In the genomic region with DNA sequence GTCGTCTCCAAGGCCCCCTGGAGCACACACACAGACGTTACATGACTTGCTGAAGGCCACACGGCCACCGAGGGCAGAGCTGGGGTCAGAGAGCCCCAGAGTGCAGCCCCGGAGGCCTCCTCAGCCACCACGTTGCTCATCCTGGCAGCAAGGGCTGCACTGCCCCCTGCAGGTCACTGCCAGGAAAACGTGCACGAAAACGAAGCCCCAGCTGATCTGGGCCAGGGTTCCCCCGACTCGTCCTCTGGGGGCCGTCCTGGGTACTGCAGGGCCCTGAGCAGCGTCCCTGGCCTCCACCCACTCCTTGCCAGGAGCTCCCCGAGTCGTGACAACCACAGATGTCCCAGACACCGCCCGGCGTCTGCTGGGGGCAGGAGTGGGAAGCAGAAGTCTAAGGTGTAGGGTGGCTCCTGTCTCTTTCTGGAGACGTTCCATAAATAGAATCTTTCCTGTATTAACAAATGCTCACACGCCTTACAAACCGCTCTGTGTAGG, we compare ENCODE assay signal across 9 cellular contexts. TPM values are rescaled to one million over a fixed set of nuclear protein-coding genes. Genes with fewer than 3 reads are reported as not detected.
DNase-seq lines count a peak whose midpoint lies in the region; ATAC-seq and TF ChIP-seq lines count a peak whose summit lies in the region.
"Had no signal": no experiment of that assay in that cellular context is flagged by ENCODE, and none has a peak within 500 bp of the region (broad histone marks: within the 10 kb centered on the region; RNA-seq: fewer than 3 reads in every experiment).

No MANE protein-coding gene starts in this region.

- BruUV-seq in HCT116 (replicated peaks; lab: Mats Ljungman, UMichigan): no TSS peak

- peaks cover 0 to 10% of the 10 kb centered on the region in 2 experiments; a peak in 1 of 4 replicates for H3K36me3 ChIP-seq in HCT116 (ENCODE audit: control insufficient read depth in 1 of 2, insufficient read depth in 2 of 2, low read length in 2 of 2)

- H2AFZ ChIP-seq in HCT116 (ENCODE audit: low read depth, low read length, poor library complexity, severe bottlenecking): no peak overlapping the region

- peaks cover 24 to 48% of the 10 kb centered on the region in 2 experiments for H3K4me1 ChIP-seq in HCT116 (ENCODE audit: control insufficient read depth in 1 of 2, insufficient read depth in 2 of 2, low read length in 2 of 2)

- ATAC-seq in HCT116 (peak; percentile 56), activated B cell treated with CpG ODN at 0.5 μM for 24 hours (ENCODE audit: low read depth) (peak; percentile 48)

- no peaks in the 10 kb centered on the region for H4K20me1 ChIP-seq in HCT116 (ENCODE audit: insufficient read depth)

- POLR2A ChIA-PET in HCT116 (lab: Charles Lee) (interaction anchor here (0.8 to 1.6 kb wide), 5 partner anchors 11 to 46 kb away, joined by 3 to 10 read pairs (median 3); no protein-coding TSS in a partner anchor), activated B cell treated with CpG ODN at 0.5 μM for 24 hours (lab: Charles Lee) (interaction anchor here (0.7 to 2.3 kb wide), 7 partner anchors 8 to 22 kb away, joined by 3 to 23 read pairs (median 3); a partner anchor contains a TSS)

- TF ChIP-seq POLR2A in HCT116 (IDR thresholded peaks at IDR 0.05; ENCODE audit: borderline replicate concordance, extremely low read depth, insufficient read depth, insufficient read length): no peak

- no peaks in the 10 kb centered on the region for H3K27me3 ChIP-seq in HCT116 (ENCODE audit: insufficient read depth, low read length)

- H3K27me3 Mint-ChIP-seq in activated B cell treated with CpG ODN at 0.5 μM for 24 hours: no peaks in the 10 kb centered on the region

- CTCF ChIA-PET in HCT116 (lab: Charles Lee) (interaction anchor here (0.6 to 2.6 kb wide), 23 partner anchors 11 to 394 kb away, joined by 3 to 28 read pairs (median 4); a partner anchor contains a TSS), activated B cell treated with CpG ODN at 0.5 μM for 24 hours (lab: Charles Lee) (interaction anchor here (1.0 to 2.2 kb wide), 8 partner anchors 11 to 232 kb away, joined by 3 to 11 read pairs (median 6); a partner anchor contains a TSS)

- intact Hi-C loops in HCT116 (cut with micrococcal nuclease) (no loop called here), activated B cell treated with CpG ODN at 0.5 μM for 24 hours (cut with micrococcal nuclease) (loop anchor here (5.0 kb wide), 1 partner anchor 122 kb away; a partner anchor contains a TSS)

- peak; percentile 76 for TF ChIP-seq RAD21 in HCT116 (IDR thresholded peaks at IDR 0.05; ENCODE audit: low read depth)

- H3K79me2 ChIP-seq in HCT116 (ENCODE audit: insufficient read depth, low read length): peaks cover 11% of the 10 kb centered on the region; the same call in 1 of the 2 replicates

- peak overlapping the region; percentile 84 for H3K27ac Mint-ChIP-seq in activated B cell treated with CpG ODN at 0.5 μM for 24 hours

- no peaks in the 10 kb centered on the region for H3K9me3 Mint-ChIP-seq in activated B cell treated with CpG ODN at 0.5 μM for 24 hours

- TF ChIP-seq CTCF in HCT116 (IDR thresholded peaks at IDR 0.05 in 2 of 3, conservative IDR thresholded peaks at IDR 0.05 in 1 of 3; ENCODE audit: borderline replicate concordance in 1 of 3, insufficient read depth in 1 of 3, low read depth in 2 of 3, low read length in 2 of 3): peak; percentile 98 to 99 (median 99)
- peak; percentile 99 for TF ChIP-seq CTCF in activated B cell treated with CpG ODN at 0.5 μM for 24 hours (IDR thresholded peaks at IDR 0.05)
- peak; percentile 99 for TF ChIP-seq CTCF in cardiac fibroblast (IDR thresholded peaks at IDR 0.05; ENCODE audit: low read depth, low read length)

- H3K4me3 ChIP-seq in HCT116 (replicated peaks in 1 of 2; ENCODE audit: low read depth in 1 of 2, low read length in 2 of 2): peak overlapping the region; percentile 34 to 49
- H3K4me3 ChIP-seq in cardiac fibroblast (replicated peaks in 1 of 2; ENCODE audit: low read depth in 2 of 2, low read length in 2 of 2): no peak overlapping the region

- peaks cover 12% of the 10 kb centered on the region for H3K36me3 Mint-ChIP-seq in activated B cell treated with CpG ODN at 0.5 μM for 24 hours (ENCODE audit: low read depth)

- H3K4me3 Mint-ChIP-seq in activated B cell treated with CpG ODN at 0.5 μM for 24 hours: peak overlapping the region; percentile 74

- peak overlapping the region; percentile 42 for H3K9ac ChIP-seq in HCT116 (ENCODE audit: low read length)

- H3K27ac ChIP-seq in HCT116 (ENCODE audit: low read depth, low read length): peak overlapping the region; percentile 79

- H3K4me2 ChIP-seq in HCT116 (ENCODE audit: low read length): peak overlapping the region; percentile 78

- DNase-seq in CMK (ENCODE audit: low read depth) (peak; percentile 89), HCT116 (ENCODE audit: low read depth, low spot score) (peak; percentile 80), NCI-H2196 (lab: John Stamatoyannopoulos, UW; ENCODE audit: unreplicated experiment) (peak; percentile 91), activated B cell treated with CpG ODN at 0.5 μM for 24 hours (peak; percentile 83), cardiac fibroblast (ENCODE audit: low read depth in 2 of 2) (peak; percentile 89 to 90), iris pigment epithelial cell (ENCODE audit: low read depth) (peak; percentile 86), cortex of kidney (lab: John Stamatoyannopoulos, UW) (no peak)
- peak; percentile 91 for DNase-seq in stimulated activated CD4-positive, alpha-beta T cell treated with anti-CD3 and anti-CD28 coated beads, Interleukin-12 subunit alpha, Interleukin-12 subunit beta, amount 100 ng/mL, for 4 hours

- RAD21 ChIA-PET in HCT116 (lab: Charles Lee; ENCODE audit: low non-redundant PET in 1 of 2, low total read pairs in 2 of 2, uncharacterized antibody in 2 of 2, unreplicated experiment in 2 of 2): interaction anchor here in 1 of 2 experiments (0.7 to 1.5 kb wide), 3 partner anchors 21 to 224 kb away, joined by 3 to 5 read pairs (median 3); a partner anchor contains a TSS

- no peaks in the 10 kb centered on the region for H3K9me2 ChIP-seq in HCT116 (ENCODE audit: insufficient read depth)

- H3K4me1 Mint-ChIP-seq in activated B cell treated with CpG ODN at 0.5 μM for 24 hours: peaks cover 43% of the 10 kb centered on the region

- H3K9me3 ChIP-seq in HCT116 (ENCODE audit: control insufficient read depth in 1 of 2, insufficient read depth in 1 of 2, low read depth in 1 of 2, low read length in 2 of 2): no peaks in the 10 kb centered on the region

TF ChIP-seq in HCT116, 20 proteins besides CTCF, POLR2A, EP300 and RAD21:
- TF ChIP-seq, protein P1, sequence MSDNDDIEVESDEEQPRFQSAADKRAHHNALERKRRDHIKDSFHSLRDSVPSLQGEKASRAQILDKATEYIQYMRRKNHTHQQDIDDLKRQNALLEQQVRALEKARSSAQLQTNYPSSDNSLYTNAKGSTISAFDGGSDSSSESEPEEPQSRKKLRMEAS (IDR thresholded peaks at IDR 0.05): peak; percentile 89
- TF ChIP-seq POLR2AphosphoS5 (IDR thresholded peaks at IDR 0.05; ENCODE audit: low read depth, low read length) (peak; percentile 62), ZFX (IDR thresholded peaks at IDR 0.05) (no peak), FOSL1 (IDR thresholded peaks at IDR 0.05; ENCODE audit: low read depth) (no peak), SRF (IDR thresholded peaks at IDR 0.05; ENCODE audit: low read depth) (no peak), SP1 (IDR thresholded peaks at IDR 0.05; ENCODE audit: low read depth) (no peak), CBX3 (IDR thresholded peaks at IDR 0.05; ENCODE audit: low read depth) (peak; percentile 85; the same call in 1 of the 2 replicates), EZH2 (IDR thresholded peaks at IDR 0.05) (no peak), EGR1 (IDR thresholded peaks at IDR 0.05; ENCODE audit: low read depth) (peak; percentile 65; the same call in 1 of the 2 replicates), TCF7L2 (IDR thresholded peaks at IDR 0.05; ENCODE audit: borderline replicate concordance, extremely low read depth, insufficient read depth, insufficient read length) (no peak)
- TF ChIP-seq, protein P2, sequence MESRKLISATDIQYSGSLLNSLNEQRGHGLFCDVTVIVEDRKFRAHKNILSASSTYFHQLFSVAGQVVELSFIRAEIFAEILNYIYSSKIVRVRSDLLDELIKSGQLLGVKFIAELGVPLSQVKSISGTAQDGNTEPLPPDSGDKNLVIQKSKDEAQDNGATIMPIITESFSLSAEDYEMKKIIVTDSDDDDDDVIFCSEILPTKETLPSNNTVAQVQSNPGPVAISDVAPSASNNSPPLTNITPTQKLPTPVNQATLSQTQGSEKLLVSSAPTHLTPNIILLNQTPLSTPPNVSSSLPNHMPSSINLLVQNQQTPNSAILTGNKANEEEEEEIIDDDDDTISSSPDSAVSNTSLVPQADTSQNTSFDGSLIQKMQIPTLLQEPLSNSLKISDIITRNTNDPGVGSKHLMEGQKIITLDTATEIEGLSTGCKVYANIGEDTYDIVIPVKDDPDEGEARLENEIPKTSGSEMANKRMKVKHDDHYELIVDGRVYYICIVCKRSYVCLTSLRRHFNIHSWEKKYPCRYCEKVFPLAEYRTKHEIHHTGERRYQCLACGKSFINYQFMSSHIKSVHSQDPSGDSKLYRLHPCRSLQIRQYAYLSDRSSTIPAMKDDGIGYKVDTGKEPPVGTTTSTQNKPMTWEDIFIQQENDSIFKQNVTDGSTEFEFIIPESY (IDR thresholded peaks at IDR 0.05; ENCODE audit: extremely low read depth, insufficient replicate concordance, low read length): no peak

RNA-seq across cellular contexts. Expression of a gene that starts 3.4 kb away (rescaled TPM):
- total RNA-seq in HCT116 (2021; ENCODE audit: unreplicated experiment) (19.1 TPM), activated B cell treated with CpG ODN at 0.5 μM for 24 hours (20.3 and 23.8 TPM in 2 replicates)
- polyA plus RNA-seq in HCT116 (2012): 8.6 and 8.8 TPM in 2 replicates

RNA-seq across cellular contexts. Expression of a gene that starts 14.4 kb away (rescaled TPM):
- total RNA-seq in HCT116 (2021; ENCODE audit: unreplicated experiment) (0.57 TPM), activated B cell treated with CpG ODN at 0.5 μM for 24 hours (0.40 and 0.76 TPM in 2 replicates)
- 0.16 and 0.31 TPM in 2 replicates for polyA plus RNA-seq in HCT116 (2012)

RNA-seq across cellular contexts. Expression of a gene that starts 20.9 kb away (rescaled TPM):
- total RNA-seq in HCT116 (2021; ENCODE audit: unreplicated experiment) (87.4 TPM), activated B cell treated with CpG ODN at 0.5 μM for 24 hours (19.8 and 23.1 TPM in 2 replicates)
- 89.3 and 95.6 TPM in 2 replicates for polyA plus RNA-seq in HCT116 (2012)

RNA-seq across cellular contexts. Expression of a gene that starts 33.2 kb away (rescaled TPM):
- total RNA-seq in HCT116 (2021; ENCODE audit: unreplicated experiment) (0.59 TPM), activated B cell treated with CpG ODN at 0.5 μM for 24 hours (0.22 TPM in 1 of 2 replicates, not detected in the other)
- 0.53 and 0.67 TPM in 2 replicates for polyA plus RNA-seq in HCT116 (2012)

RNA-seq across cellular contexts. Expression of a gene that starts 49.8 kb away (rescaled TPM):
- total RNA-seq in HCT116 (2021; ENCODE audit: unreplicated experiment): 2.5 TPM
- polyA plus RNA-seq in HCT116 (2012): 4.0 and 4.5 TPM in 2 replicates
- 0.24 TPM in 1 of 2 replicates, not detected in the other for total RNA-seq in activated B cell treated with CpG ODN at 0.5 μM for 24 hours
- total RNA-seq: T-helper 2 cell treated with Interferon-gamma antibody and Interleukin-4, amounts not matched to agents 100 ng/mL and 5 ng/mL, for 36 hours had no signal

Comparison
In these comparisons a context has a peak if more than half of its experiments do, and no peak if none do; other contexts are left out.
1. H3K4me3 ChIP-seq: peak in HCT116 (2 of 2); none in cardiac fibroblast (0 of 2).
2. Peak in every context shown above with its lines, with median percentiles within 50 percentile points of each other: CTCF ChIP-seq.